Comparison of ENCODE assay signal across 8 cellular contexts in the genomic region with DNA sequence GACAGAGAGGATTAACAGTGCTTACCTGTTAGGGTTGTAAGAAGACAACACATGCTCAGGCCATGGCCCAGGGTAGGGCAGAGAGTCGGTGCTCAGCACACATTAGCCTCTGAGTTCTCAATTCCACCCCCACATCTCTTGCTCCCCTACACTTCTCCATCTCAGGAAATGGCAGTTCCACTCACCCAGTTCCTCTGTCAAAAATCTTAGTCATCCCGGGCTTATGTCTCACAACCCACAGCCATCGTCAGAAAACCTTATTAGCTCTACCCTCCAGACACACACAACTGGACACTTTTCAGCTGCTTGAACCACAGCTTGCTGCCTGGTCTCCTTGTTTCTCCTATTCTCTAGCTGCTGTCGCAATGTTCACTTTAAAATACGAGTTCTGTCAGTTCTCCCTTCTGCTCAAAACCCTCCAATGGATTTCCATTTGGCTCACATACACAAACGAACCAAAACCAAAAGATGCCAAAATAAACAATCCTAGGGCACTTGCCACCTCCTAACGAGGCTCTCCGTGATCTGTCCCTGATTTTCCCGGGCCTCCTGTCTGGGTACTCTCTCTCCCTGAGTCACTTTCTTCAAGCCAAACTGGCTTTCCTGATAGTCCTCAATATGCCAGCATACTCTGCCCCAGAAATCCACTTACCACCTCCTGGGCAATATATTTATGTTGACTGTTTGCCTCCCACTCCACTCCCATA.
DNase-seq lines count a peak whose midpoint lies in the region; ATAC-seq, FAIRE-seq and TF ChIP-seq lines count a peak whose summit lies in the region.

No MANE protein-coding gene starts in this region.

- H3K36me3 ChIP-seq in bronchial epithelial cell (ENCODE audit: control insufficient read depth, insufficient read depth, low read length), result peaks cover 9% of the 10 kb centered on the region

- ATAC-seq in GM21528 (IDR thresholded peaks at IDR 0.05; ENCODE audit: low FRiP score, unreplicated experiment), result peak; percentile 51

- DNase-seq in GM12891 (ENCODE audit: insufficient read length, low spot score) (peak; percentile 31), KG1 (lab: John Stamatoyannopoulos, UW) (peak; percentile 14), bronchial epithelial cell (ENCODE audit: low read depth) (peak; percentile 86), RKO (ENCODE audit: low spot score) (no peak), activated gamma-delta T cell (lab: John Stamatoyannopoulos, UW) (no peak), posterior vena cava (ENCODE audit: low spot score) (no peak)
- DNase-seq in stimulated activated CD4-positive, alpha-beta T cell treated with anti-CD3 and anti-CD28 coated beads, Interleukin-2, amount 100 ng/mL, for 24 hours, result no peak

- no peak for TF ChIP-seq POLR2A in GM12891 (IDR thresholded peaks at IDR 0.05; ENCODE audit: low read depth, low read length)

- H3K4me3 ChIP-seq in bronchial epithelial cell (ENCODE audit: low read depth, low read length), result no peak overlapping the region

- intact Hi-C loops in posterior vena cava (cut with DNase I), result no loop called here

- no peak for TF ChIP-seq CTCF in bronchial epithelial cell (IDR thresholded peaks at IDR 0.05; ENCODE audit: insufficient read depth, low read length, severe bottlenecking)

- no peaks in the 10 kb centered on the region for H3K27me3 ChIP-seq in bronchial epithelial cell (ENCODE audit: control insufficient read depth, insufficient read depth, low read length)

- FAIRE-seq in GM12891 (lab: Jason Lieb, UNC), result peak; percentile 91
- FAIRE-seq in bronchial epithelial cell (lab: Jason Lieb, UNC), result no peak

TF ChIP-seq in GM12891, 5 proteins besides CTCF, POLR2A, EP300 and RAD21:
- TF ChIP-seq POU2F2 (IDR thresholded peaks at IDR 0.05; ENCODE audit: low read depth, low read length) (peak; percentile 27; the same call in 1 of the 2 replicates), PAX5 (IDR thresholded peaks at IDR 0.05; ENCODE audit: insufficient read depth, low read length, severe bottlenecking) (no peak), SPI1 (IDR thresholded peaks at IDR 0.05; ENCODE audit: low read depth, low read length) (peak; percentile 84)

Comparison
In these comparisons a context has a peak if more than half of its experiments do, and no peak if none do; other contexts are left out.
1. DNase-seq: peak in GM12891 (single experiment), KG1 (single experiment) and bronchial epithelial cell (single experiment); none in RKO (single experiment), stimulated activated CD4-positive, alpha-beta T cell treated with anti-CD3 and anti-CD28 coated beads, Interleukin-2, amount 100 ng/mL, for 24 hours (0 of 2), activated gamma-delta T cell (single experiment) and posterior vena cava (single experiment).